Comparison of ENCODE assay signal across 19 cellular contexts in genomic region chr1:192747305-192747704, GRCh38.
DNase-seq lines count a peak whose midpoint lies in the region; ATAC-seq and TF ChIP-seq lines count a peak whose summit lies in the region.
"Had no signal": no experiment of that assay in that cellular context is flagged by ENCODE, and none has a peak within 500 bp of the region (broad histone marks: within the 10 kb centered on the region; RNA-seq: fewer than 3 reads in every experiment).

No MANE protein-coding gene starts in this region.

- no peak overlapping the region for H3K27ac Mint-ChIP-seq in activated naive CD4-positive, alpha-beta T cell treated with anti-CD3 and anti-CD28 coated beads, Interleukin-2, amount 50 U/mL, for 72 hours
- H3K27ac Mint-ChIP-seq: CD8-positive, alpha-beta memory T cell; endodermal cell; memory B cell; nephron had no signal

- no peaks in the 10 kb centered on the region for H3K36me3 ChIP-seq in A673 (ENCODE audit: insufficient read depth, low read length, poor library complexity, severe bottlenecking)
- H3K36me3 ChIP-seq: stomach had no signal

- CTCF ChIA-PET in A673 (lab: Charles Lee) = interaction anchor here (1.2 kb wide), 1 partner anchor 60 kb away, joined by 4 read pairs; no protein-coding TSS in a partner anchor

- H3K27ac ChIP-seq in A673 (ENCODE audit: low read depth, low read length, poor library complexity, severe bottlenecking) = peak overlapping the region; percentile 35
- H3K27ac ChIP-seq: stomach had no signal

- no peaks in the 10 kb centered on the region for H3K36me3 Mint-ChIP-seq in activated naive CD4-positive, alpha-beta T cell treated with anti-CD3 and anti-CD28 coated beads, Interleukin-2, amount 50 U/mL, for 72 hours
- H3K36me3 Mint-ChIP-seq: memory B cell had no signal

- DNase-seq in A673 (ENCODE audit: low spot score) (peak; percentile 78), HT-29 (ENCODE audit: low spot score) (peak; percentile 33), astrocyte of the hippocampus (ENCODE audit: low read depth, low spot score) (peak; percentile 50), fibroblast of villous mesenchyme (ENCODE audit: low read depth) (peak; percentile 12), MV-4-11 (lab: John Stamatoyannopoulos, UW) (no peak), NOMO-1 treated with DMSO at 0.1 percent for 48 hours (lab: John Stamatoyannopoulos, UW; ENCODE audit: unreplicated experiment) (no peak)
- DNase-seq in activated CD8-positive, alpha-beta memory T cell treated with anti-CD3 and anti-CD28 coated beads, Interleukin-2, amount 50 U/mL, for 4 hours = no peak
- no peak for DNase-seq in activated naive CD4-positive, alpha-beta T cell treated with anti-CD3 and anti-CD28 coated beads, Interleukin-2, amount 50 U/mL, for 72 hours (ENCODE audit: low spot score in 2 of 2)
- DNase-seq: activated CD4-positive, alpha-beta T cell treated with anti-CD3 and anti-CD28 coated beads for 48 hours; activated naive CD4-positive, alpha-beta T cell treated with anti-CD3 and anti-CD28 coated beads, Interleukin-2, amount 50 U/mL, for 16 hours; CD8-positive, alpha-beta memory T cell; endodermal cell; H7; NCI-H1694; NCI-H446 treated with DMSO at 0.1 percent for 48 hours; retina; stomach had no signal

- H3K9me3 ChIP-seq in A673 (ENCODE audit: low read depth, low read length, poor library complexity, severe bottlenecking) = no peaks in the 10 kb centered on the region
- H3K9me3 ChIP-seq: stomach had no signal

- no peaks in the 10 kb centered on the region for H3K9me3 Mint-ChIP-seq in activated naive CD4-positive, alpha-beta T cell treated with anti-CD3 and anti-CD28 coated beads, Interleukin-2, amount 50 U/mL, for 72 hours
- H3K9me3 Mint-ChIP-seq: CD8-positive, alpha-beta memory T cell; memory B cell; nephron had no signal

- no peaks in the 10 kb centered on the region for H3K27me3 ChIP-seq in A673 (replicated peaks; ENCODE audit: insufficient read depth, low read depth, low read length, poor library complexity)
- H3K27me3 ChIP-seq: stomach had no signal

- H3K4me3 ChIP-seq in A673 (ENCODE audit: low read depth, low read length, poor library complexity, severe bottlenecking) (no peak overlapping the region), fibroblast of villous mesenchyme (ENCODE audit: low read depth, low read length) (no peak overlapping the region)
- H3K4me3 ChIP-seq: stomach had no signal

- intact Hi-C loops in A673 (cut with micrococcal nuclease; ENCODE audit: unreplicated experiment) = no loop called here

- no peak for TF ChIP-seq CTCF in A673 (conservative IDR thresholded peaks at IDR 0.05; ENCODE audit: low read depth, low read length)
- no peak for TF ChIP-seq CTCF in fibroblast of villous mesenchyme (IDR thresholded peaks at IDR 0.05; ENCODE audit: insufficient read depth, low read depth, low read length)

- POLR2A ChIA-PET in A673 (lab: Charles Lee; ENCODE audit: low non-redundant PET) = no interaction called here

- no TSS peak for BruUV-seq in A673 (replicated peaks; lab: Mats Ljungman, UMichigan)

- no peak for ATAC-seq in activated naive CD4-positive, alpha-beta T cell treated with anti-CD3 and anti-CD28 coated beads, Interleukin-2, amount 50 U/mL, for 72 hours

- H3K4me1 ChIP-seq in A673 (ENCODE audit: insufficient read depth, low read length, poor library complexity, severe bottlenecking) = peaks cover 16% of the 10 kb centered on the region
- H3K4me1 ChIP-seq: stomach had no signal

Comparison
In these comparisons a context has a peak if more than half of its experiments do, and no peak if none do; other contexts are left out.
1. DNase-seq: peak in A673 (single experiment), HT-29 (single experiment), astrocyte of the hippocampus (single experiment) and fibroblast of villous mesenchyme (single experiment); none in activated CD8-positive, alpha-beta memory T cell treated with anti-CD3 and anti-CD28 coated beads, Interleukin-2, amount 50 U/mL, for 4 hours (single experiment), MV-4-11 (single experiment), activated naive CD4-positive, alpha-beta T cell treated with anti-CD3 and anti-CD28 coated beads, Interleukin-2, amount 50 U/mL, for 72 hours (0 of 2) and NOMO-1 treated with DMSO at 0.1 percent for 48 hours (single experiment).